In genomic region chrX:40755291-40756249, GRCh38 we compare ENCODE assay signal across 14 cellular contexts. TPM values are rescaled to one million over a fixed set of nuclear protein-coding genes. Genes with fewer than 3 reads are reported as not detected.
DNase-seq lines count a peak whose midpoint lies in the region; ATAC-seq and TF ChIP-seq lines count a peak whose summit lies in the region.
"Had no signal": no experiment of that assay in that cellular context is flagged by ENCODE, and none has a peak within 500 bp of the region (broad histone marks: within the 10 kb centered on the region; RNA-seq: fewer than 3 reads in every experiment).

No MANE protein-coding gene starts in this region.

- H3K27me3 ChIP-seq in heart left ventricle, result peaks cover 0 to 50% (median 0%) of the 10 kb centered on the region in 9 donors
- H3K27me3 ChIP-seq: BE2C had no signal

- no peaks in the 10 kb centered on the region for H3K4me1 Mint-ChIP-seq in brain

- peaks cover 3 to 21% (median 12%) of the 10 kb centered on the region in 5 experiments for H3K9me3 Mint-ChIP-seq in brain

- peaks cover 0 to 19% (median 5%) of the 10 kb centered on the region in 12 donors for H3K4me1 ChIP-seq in heart left ventricle
- H3K4me1 ChIP-seq: BE2C had no signal

- 20 to 64% (median 39%) methylated on average over 7 of the region's 7 CpGs for WGBS in heart left ventricle, 4 donors

- no peaks in the 10 kb centered on the region for H3K36me3 Mint-ChIP-seq in brain

- no peak for TF ChIP-seq POLR2A in heart left ventricle (IDR thresholded peaks at IDR 0.05)

- DNase-seq in EH (ENCODE audit: low read depth) (peak; percentile 33), heart left ventricle (peak; percentile 43 to 76 (median 58)), posterior cingulate gyrus (peak in 9 of 10 donors; percentile 19 to 88 (median 35)), GF-D8 (lab: John Stamatoyannopoulos, UW) (no peak)
- DNase-seq in activated CD4-positive, alpha-beta T cell treated with anti-CD3 and anti-CD28 coated beads, Interleukin-2, amount 50 U/mL, for 1 hour, result no peak
- DNase-seq: BE2C, EL, HCEC 1CT, Kasumi-1, mucosa of descending colon, NCI-H2171 treated with DMSO at 0.1 percent for 48 hours had no signal

- H3K27me3 Mint-ChIP-seq in brain, result peaks cover 6% of the 10 kb centered on the region

- peaks cover 0 to 6% (median 0%) of the 10 kb centered on the region in 12 donors for H3K9me3 ChIP-seq in heart left ventricle
- H3K9me3 ChIP-seq: BE2C, mucosa of descending colon had no signal

- TF ChIP-seq CTCF in brain (conservative IDR thresholded peaks at IDR 0.05) (no peak), heart left ventricle (IDR thresholded peaks at IDR 0.05) (no peak)

- intact Hi-C loops in heart left ventricle (cut with DNase I), result no loop called here
- intact Hi-C loops in posterior cingulate gyrus (cut with DNase I), result no loop called here

- peak overlapping the region in 1 of 5 experiments; percentile 22 for H3K4me3 Mint-ChIP-seq in brain

- ATAC-seq in heart left ventricle, result peak; percentile 86 to 93 (median 90)
- ATAC-seq in HG02610 (IDR thresholded peaks at IDR 0.05; ENCODE audit: unreplicated experiment), result no peak
- no peak for ATAC-seq in GM21367 (IDR thresholded peaks at IDR 0.05; ENCODE audit: unreplicated experiment)
- ATAC-seq: mucosa of descending colon had no signal

- H3K27ac Mint-ChIP-seq in brain, result peak overlapping the region in 4 of 5 experiments; percentile 52 to 79 (median 68)

- peak overlapping the region; percentile 47 to 87 (median 68) for H3K27ac ChIP-seq in heart left ventricle

- no peak overlapping the region for H3K4me3 ChIP-seq in heart left ventricle
- H3K4me3 ChIP-seq: mucosa of descending colon had no signal

- no peaks in the 10 kb centered on the region for H3K36me3 ChIP-seq in heart left ventricle
- H3K36me3 ChIP-seq: BE2C had no signal

RNA-seq across cellular contexts. Expression of gene MED14, which starts 20.2 kb away (rescaled TPM):
- 31.3 TPM for polyA plus RNA-seq in brain (ENCODE audit: insufficient read depth, low read depth, low replicate concordance)
- 10 to 100 TPM; 17.5 to 40.9 (median 27.4) TPM for total RNA-seq in heart left ventricle
- polyA plus RNA-seq in heart left ventricle, result 10 to 100 TPM in 1 of 2 donors, 1 to 10 TPM in 1; 9.8 to 12.0 TPM

Comparison
In these comparisons a context has a peak if more than half of its experiments do, and no peak if none do; other contexts are left out.
1. DNase-seq: peak in EH (single experiment), heart left ventricle (5 of 5) and posterior cingulate gyrus (9 of 10); none in activated CD4-positive, alpha-beta T cell treated with anti-CD3 and anti-CD28 coated beads, Interleukin-2, amount 50 U/mL, for 1 hour (single experiment) and GF-D8 (single experiment).
2. ATAC-seq: peak in heart left ventricle (4 of 4); none in HG02610 (single experiment) and GM21367 (single experiment).